In genomic region chr16:72008424-72009216, GRCh38 we compare ENCODE assay signal across 8 cellular contexts.
DNase-seq lines count a peak whose midpoint lies in the region; ATAC-seq and TF ChIP-seq lines count a peak whose summit lies in the region.

Gene DHODH, plus strand, starts transcription at chr16:72008744. Its CDS starts 21 bp downstream, at chr16:72008765.

- TF ChIP-seq CTCF in AG09309 (IDR thresholded peaks at IDR 0.05; ENCODE audit: control insufficient read depth, insufficient read depth, low read depth, low read length, missing control alignments) (no peak), WI38 (IDR thresholded peaks at IDR 0.05; ENCODE audit: low read depth, low read length) (no peak), cardiac fibroblast (IDR thresholded peaks at IDR 0.05; ENCODE audit: low read depth, low read length) (peak; percentile 14)

- DNase-seq in AG09309 (ENCODE audit: low read depth) = peak; percentile 82
- DNase-seq in NCI-H226 = peak; percentile 95
- DNase-seq in cardiac fibroblast (ENCODE audit: low read depth in 2 of 2) = peak; percentile 98
- peak; percentile 100 for DNase-seq in iPS-NIHi7 (ENCODE audit: extremely low spot score)
- peak; percentile 93 for DNase-seq in smooth muscle cell of the brain vasculature (ENCODE audit: low read depth, low spot score)

- H3K4me3 ChIP-seq in AG09309 (ENCODE audit: control insufficient read depth, low read depth, low read length) = peak within 1 kb of the TSS; percentile 100
- H3K4me3 ChIP-seq in WI38 (ENCODE audit: low read depth, low read length) = peak within 1 kb of the TSS; percentile 96
- H3K4me3 ChIP-seq in cardiac fibroblast (replicated peaks in 1 of 2; ENCODE audit: low read depth in 2 of 2, low read length in 2 of 2) = peak within 1 kb of the TSS; percentile 98 to 99

- ATAC-seq in GM19023 (IDR thresholded peaks at IDR 0.05; ENCODE audit: unreplicated experiment) = peak; percentile 99
- ATAC-seq in HG03196 (IDR thresholded peaks at IDR 0.05; ENCODE audit: unreplicated experiment) = peak; percentile 99

Comparison
In these comparisons a context has a peak if more than half of its experiments do, and no peak if none do; other contexts are left out.
1. Peak in every context shown above with its lines: DNase-seq, ATAC-seq and H3K4me3 ChIP-seq.